ENCODE assay signal across 8 cellular contexts in genomic region chr12:109888179-109889020, GRCh38. TPM values are rescaled to one million over a fixed set of nuclear protein-coding genes. Genes with fewer than 3 reads are reported as not detected.
DNase-seq lines count a peak whose midpoint lies in the region; ATAC-seq and TF ChIP-seq lines count a peak whose summit lies in the region.

No MANE protein-coding gene starts in this region.

- peak overlapping the region; percentile 62 for H3K27ac ChIP-seq in vagina

- peaks cover 23% of the 10 kb centered on the region for H3K4me1 ChIP-seq in vagina

- H3K36me3 ChIP-seq in vagina, result no peaks in the 10 kb centered on the region

- no peak for TF ChIP-seq CTCF in vagina (IDR thresholded peaks at IDR 0.05)

- DNase-seq in AG20443 (ENCODE audit: low spot score) (peak; percentile 88), HT1080 (ENCODE audit: low read depth) (peak; percentile 98), hepatic stellate cell (ENCODE audit: low spot score) (peak; percentile 79), vagina (ENCODE audit: extremely low spot score in 2 of 2) (no peak), SHP77 treated with DMSO at 0.1 percent for 48 hours (lab: John Stamatoyannopoulos, UW) (no peak)
- DNase-seq in activated T-cell treated with anti-CD3 and anti-CD28 coated beads, Interleukin-2, amount 50 U/mL, for 48 hours, result peak; percentile 53 to 54

- no peaks in the 10 kb centered on the region for H3K9me3 ChIP-seq in vagina

- intact Hi-C loops in vagina (cut with DNase I), result no loop called here

- no peak for TF ChIP-seq POLR2A in vagina (IDR thresholded peaks at IDR 0.05)

- no peaks in the 10 kb centered on the region for H3K27me3 ChIP-seq in vagina

- H3K4me3 ChIP-seq in vagina, result no peak overlapping the region

- ATAC-seq in HG02623 (IDR thresholded peaks at IDR 0.05; ENCODE audit: unreplicated experiment) (no peak), GM18861 (IDR thresholded peaks at IDR 0.05; ENCODE audit: unreplicated experiment) (no peak)

RNA-seq across cellular contexts. Expression of gene GLTP, which starts 8.1 kb away (rescaled TPM):
- 61.4 and 76.5 TPM in 2 replicates for total RNA-seq in HT1080 (2014; rRNA removed; shearing (Covaris generic))
- polyA plus RNA-seq in HT1080 (2015; cell fraction: cytosol; rRNA removed), result 51.4 and 55.5 TPM in 2 replicates
- polyA plus RNA-seq in HT1080 (2015; cell fraction: nucleus; rRNA removed), result 12.8 and 15.3 TPM in 2 replicates
- total RNA-seq in vagina, result 158 TPM

RNA-seq across cellular contexts. Expression of gene TCHP, which starts 11.7 kb away (rescaled TPM):
- total RNA-seq in HT1080 (2014; rRNA removed; shearing (Covaris generic)), result 8.7 and 11.1 TPM in 2 replicates
- polyA plus RNA-seq in HT1080 (2015; cell fraction: cytosol; rRNA removed), result 11.7 and 16.3 TPM in 2 replicates
- 23.0 and 27.6 TPM in 2 replicates for polyA plus RNA-seq in HT1080 (2015; cell fraction: nucleus; rRNA removed)
- total RNA-seq in vagina, result 21.1 TPM

RNA-seq across cellular contexts. Expression of gene TRPV4, which starts 55.2 kb away (rescaled TPM):
- total RNA-seq in HT1080 (2014; rRNA removed; shearing (Covaris generic)), result 0.50 and 0.72 TPM in 2 replicates
- polyA plus RNA-seq in HT1080 (2015; cell fraction: cytosol; rRNA removed), result 2.0 and 2.2 TPM in 2 replicates
- 3.0 and 4.5 TPM in 2 replicates for polyA plus RNA-seq in HT1080 (2015; cell fraction: nucleus; rRNA removed)
- total RNA-seq in vagina, result 5.6 TPM

Comparison
In these comparisons a context has a peak if more than half of its experiments do, and no peak if none do; other contexts are left out.
1. DNase-seq: peak in AG20443 (single experiment), HT1080 (single experiment), activated T-cell treated with anti-CD3 and anti-CD28 coated beads, Interleukin-2, amount 50 U/mL, for 48 hours (2 of 2) and hepatic stellate cell (single experiment); none in vagina (0 of 2) and SHP77 treated with DMSO at 0.1 percent for 48 hours (single experiment).